ENCODE assay signal across 16 cellular contexts in the genomic region with DNA sequence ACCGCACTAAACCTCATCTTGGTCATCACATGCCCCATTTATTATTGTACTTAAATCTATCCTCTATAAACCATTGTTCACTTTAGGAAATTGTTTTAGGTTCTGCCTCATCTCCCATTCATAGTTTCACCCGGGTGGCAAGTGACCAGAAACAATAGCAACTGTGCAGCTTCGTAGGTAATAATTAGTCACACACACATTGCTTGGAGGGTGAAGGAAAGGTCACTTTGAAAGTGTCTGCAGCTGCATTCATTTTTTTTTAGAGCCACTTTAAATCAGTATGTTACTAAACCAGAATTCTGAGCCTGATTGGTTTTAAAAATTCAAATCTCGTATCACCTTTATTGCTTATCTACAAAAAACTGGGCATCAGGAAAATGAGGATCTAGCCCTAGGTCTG.
DNase-seq lines count a peak whose midpoint lies in the region; FAIRE-seq and TF ChIP-seq lines count a peak whose summit lies in the region.
"Had no signal": no experiment of that assay in that cellular context is flagged by ENCODE, and none has a peak within 500 bp of the region (broad histone marks: within the 10 kb centered on the region; RNA-seq: fewer than 3 reads in every experiment).

No MANE protein-coding gene starts in this region.

- intact Hi-C loops in posterior vena cava (cut with DNase I) = no loop called here

- H3K27me3 ChIP-seq in bronchial epithelial cell (ENCODE audit: control insufficient read depth, insufficient read depth, low read length) = no peaks in the 10 kb centered on the region

- TF ChIP-seq CTCF in bronchial epithelial cell (IDR thresholded peaks at IDR 0.05; ENCODE audit: insufficient read depth, low read length, severe bottlenecking) (no peak), nephron (IDR thresholded peaks at IDR 0.05; ENCODE audit: unreplicated experiment in 3 of 3) (no peak)

- no peak for FAIRE-seq in bronchial epithelial cell (lab: Jason Lieb, UNC)
- FAIRE-seq: HTR-8/SVneo had no signal

- peaks cover 37% of the 10 kb centered on the region for H3K4me1 Mint-ChIP-seq in nephron
- H3K4me1 Mint-ChIP-seq: activated T-helper 17 cell treated with anti-CD3 and anti-CD28 coated beads, Interleukin-2, amount 50 U/mL, for 72 hours; CD8-positive, alpha-beta memory T cell had no signal

- DNase-seq in ELR (ENCODE audit: low read depth) = peak; percentile 26
- peak; percentile 77 for DNase-seq in M059J (ENCODE audit: low read depth)
- DNase-seq in bronchial epithelial cell (ENCODE audit: low read depth) = peak; percentile 28
- DNase-seq in activated naive CD4-positive, alpha-beta T cell treated with Interleukin-2 at 50 U/mL for 16 hours = no peak
- no peak for DNase-seq in globus pallidus (ENCODE audit: low spot score)
- DNase-seq in posterior vena cava (ENCODE audit: low spot score) = no peak
- DNase-seq in NAMALWA (ENCODE audit: low spot score) = no peak
- DNase-seq: activated CD8-positive, alpha-beta T cell treated with anti-CD3 and anti-CD28 coated beads for 36 hours; aorta; CD8-positive, alpha-beta memory T cell; H7; hypothalamus; occipital lobe had no signal

- H3K27me3 Mint-ChIP-seq in nephron (ENCODE audit: low read depth) = no peaks in the 10 kb centered on the region
- H3K27me3 Mint-ChIP-seq: CD8-positive, alpha-beta memory T cell had no signal

- H3K4me3 ChIP-seq in bronchial epithelial cell (ENCODE audit: low read depth, low read length) = no peak overlapping the region

- no peak overlapping the region for H3K4me3 Mint-ChIP-seq in nephron
- H3K4me3 Mint-ChIP-seq: activated CD8-positive, alpha-beta T cell treated with anti-CD3 and anti-CD28 coated beads for 36 hours; activated T-helper 17 cell treated with anti-CD3 and anti-CD28 coated beads, Interleukin-2, amount 50 U/mL, for 72 hours; CD8-positive, alpha-beta memory T cell had no signal

- no peaks in the 10 kb centered on the region for H3K36me3 Mint-ChIP-seq in nephron (ENCODE audit: low read depth)
- H3K36me3 Mint-ChIP-seq: CD8-positive, alpha-beta memory T cell had no signal

- peak overlapping the region; percentile 50 to 82 (median 67) for H3K27ac Mint-ChIP-seq in nephron
- H3K27ac Mint-ChIP-seq: activated CD8-positive, alpha-beta T cell treated with anti-CD3 and anti-CD28 coated beads for 36 hours; activated T-helper 17 cell treated with anti-CD3 and anti-CD28 coated beads, Interleukin-2, amount 50 U/mL, for 72 hours; CD8-positive, alpha-beta memory T cell had no signal

- no peaks in the 10 kb centered on the region for H3K9me3 Mint-ChIP-seq in nephron
- H3K9me3 Mint-ChIP-seq: activated CD8-positive, alpha-beta T cell treated with anti-CD3 and anti-CD28 coated beads for 36 hours; activated T-helper 17 cell treated with anti-CD3 and anti-CD28 coated beads, Interleukin-2, amount 50 U/mL, for 72 hours had no signal

- no peaks in the 10 kb centered on the region for H3K36me3 ChIP-seq in bronchial epithelial cell (ENCODE audit: control insufficient read depth, insufficient read depth, low read length)

Comparison
In these comparisons a context has a peak if more than half of its experiments do, and no peak if none do; other contexts are left out.
1. DNase-seq: peak in ELR (single experiment), M059J (single experiment) and bronchial epithelial cell (single experiment); none in activated naive CD4-positive, alpha-beta T cell treated with Interleukin-2 at 50 U/mL for 16 hours (single experiment), globus pallidus (single experiment), posterior vena cava (single experiment) and NAMALWA (single experiment).